Comparison of ENCODE assay signal across 8 cellular contexts in the genomic region with DNA sequence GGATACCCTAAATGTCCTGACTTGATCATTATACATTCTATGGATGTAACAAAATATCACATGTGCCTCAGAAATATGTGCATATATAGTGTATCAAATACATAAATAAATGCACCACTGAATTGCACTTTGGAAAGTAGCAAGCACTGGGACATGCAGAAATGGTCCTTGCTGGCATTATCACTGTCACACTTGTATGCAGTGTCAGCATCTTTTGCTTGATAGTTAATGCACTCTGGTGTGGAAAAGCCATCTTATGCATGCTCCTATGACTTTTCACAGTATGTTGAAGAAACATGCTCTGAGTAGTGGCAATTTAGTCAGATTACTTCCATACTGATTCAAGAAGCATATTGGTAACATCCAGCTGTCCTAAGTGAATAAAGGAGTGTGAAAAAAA.
"Had no signal": no experiment of that assay in that cellular context is flagged by ENCODE, and none has a peak within 500 bp of the region (broad histone marks: within the 10 kb centered on the region; RNA-seq: fewer than 3 reads in every experiment).

No MANE protein-coding gene starts in this region.

- H3K4me1 Mint-ChIP-seq: IgD-negative memory B cell had no signal

- H3K4me2 ChIP-seq: GM23338 had no signal

- H3K4me3 ChIP-seq: GM23338 had no signal

- ATAC-seq: GM23338 had no signal

- H3K9me3 Mint-ChIP-seq: GM23338, H9, IgD-negative memory B cell had no signal

- H2AFZ ChIP-seq: GM23338 had no signal

- DNase-seq: H9, HCEC 1CT, KG1 had no signal

- FAIRE-seq: H1, H54 had no signal

- H3K27ac Mint-ChIP-seq: GM23338, H9, IgD-negative memory B cell had no signal

- H3K4me3 Mint-ChIP-seq: GM23338, H9, IgD-negative memory B cell had no signal

- H3K36me3 Mint-ChIP-seq: IgD-negative memory B cell had no signal

- H3K27ac ChIP-seq: HL-60 had no signal
